In the genomic region with DNA sequence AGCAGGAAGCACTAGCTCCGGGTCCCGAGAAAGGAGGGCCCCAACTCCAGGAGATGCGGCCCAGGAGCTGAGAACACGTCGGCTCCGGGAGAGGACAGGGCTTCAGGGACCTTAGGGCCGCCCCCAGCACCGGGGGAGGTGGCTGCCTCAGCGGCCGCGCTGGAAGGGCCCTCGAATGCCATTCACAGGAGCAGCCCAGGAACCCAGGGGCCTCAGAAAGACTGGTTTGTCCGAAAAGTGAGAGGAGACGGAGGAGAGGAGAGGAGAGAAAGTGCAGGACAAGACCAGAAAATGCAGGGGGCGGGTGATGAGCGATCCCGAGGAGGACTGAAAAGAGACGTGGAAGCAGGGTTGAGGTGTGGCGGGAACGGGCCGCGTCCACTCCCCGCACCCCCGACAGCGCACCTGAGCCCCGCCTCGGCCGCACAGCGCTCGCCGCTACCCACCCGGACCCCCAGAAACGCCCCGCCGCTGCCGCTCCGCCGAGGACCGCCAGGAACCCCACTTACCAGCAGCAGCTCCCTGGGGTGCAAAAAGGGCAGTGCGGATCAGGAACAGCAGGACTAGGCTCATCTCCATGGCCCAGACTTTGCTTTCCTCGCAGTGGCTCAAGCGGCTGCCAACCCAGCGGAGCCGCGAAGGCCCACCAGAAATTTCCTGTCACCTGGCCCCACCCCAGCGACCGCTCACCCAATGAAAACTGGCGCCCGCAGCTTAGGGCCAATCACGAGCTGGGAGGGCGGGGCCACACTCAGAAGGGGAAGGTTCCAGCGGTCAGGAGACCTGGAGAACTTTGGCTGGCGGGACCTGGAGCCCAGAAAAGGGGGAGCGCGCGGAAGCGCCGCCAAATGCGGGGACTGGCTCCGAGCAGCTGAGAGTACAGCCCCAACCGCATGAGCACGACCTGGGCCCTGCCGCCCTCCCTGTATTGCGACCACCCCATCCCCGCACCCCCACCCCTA, we compare ENCODE assay signal across 8 cellular contexts. TPM values are rescaled to one million over a fixed set of nuclear protein-coding genes. Genes with fewer than 3 reads are reported as not detected.
DNase-seq lines count a peak whose midpoint lies in the region; ATAC-seq lines count a peak whose summit lies in the region.

No MANE protein-coding gene starts in this region.

- DNase-seq in NCI-H748 treated with DMSO at 0.1 percent for 48 hours (lab: John Stamatoyannopoulos, UW): peak; percentile 88
- peak; percentile 57 to 67 (median 65) for DNase-seq in activated CD8-positive, alpha-beta memory T cell treated with anti-CD3 and anti-CD28 coated beads for 48 hours (ENCODE audit: low read depth in 2 of 3, low spot score in 2 of 3)
- DNase-seq in stimulated activated CD8-positive, alpha-beta memory T cell treated with anti-CD3 and anti-CD28 coated beads, Interleukin-15, amount 100 ng/mL, for 1 hour (ENCODE audit: low read depth): peak; percentile 75

- H3K9me3 ChIP-seq in endocrine pancreas (ENCODE audit: control insufficient read depth, low read length) (no peaks in the 10 kb centered on the region), mesodermal cell (ENCODE audit: control insufficient read depth, low read length) (no peaks in the 10 kb centered on the region)

- H3K4me3 ChIP-seq in ACC112 (ENCODE audit: low read depth, low read length): peak overlapping the region; percentile 81
- H3K4me3 ChIP-seq in endocrine pancreas (ENCODE audit: control insufficient read depth, insufficient read depth, low read length): no peak overlapping the region
- H3K4me3 ChIP-seq in mesodermal cell (ENCODE audit: extremely low read depth, insufficient read depth, low read length, poor library complexity, severe bottlenecking): peak overlapping the region; percentile 55

- H2AFZ ChIP-seq in ACC112 (ENCODE audit: low read length, unreplicated experiment): peak overlapping the region; percentile 80

- no peak overlapping the region for H3K27ac ChIP-seq in ACC112 (ENCODE audit: low read depth, low read length)
- H3K27ac ChIP-seq in mesodermal cell (ENCODE audit: low read depth, low read length, severe bottlenecking): no peak overlapping the region

- peak overlapping the region; percentile 42 for H3K9ac ChIP-seq in endocrine pancreas (ENCODE audit: control insufficient read depth, insufficient read depth, low read length)

- WGBS in mesodermal cell (ENCODE audit: insufficient coverage in 2 of 2), 2 experiments: 1 to 2% methylated on average over 43 to 52 of the region's 65 CpGs

- H3K27me3 ChIP-seq in ACC112 (ENCODE audit: insufficient read depth, low read length) (no peaks in the 10 kb centered on the region), endocrine pancreas (ENCODE audit: control insufficient read depth, insufficient read depth, low read length) (no peaks in the 10 kb centered on the region)

- ATAC-seq in GM18520 (IDR thresholded peaks at IDR 0.05; ENCODE audit: unreplicated experiment) (peak; percentile 40), HG03045 (IDR thresholded peaks at IDR 0.05; ENCODE audit: unreplicated experiment) (peak; percentile 84)

- peaks cover 3% of the 10 kb centered on the region for H3K79me2 ChIP-seq in ACC112 (ENCODE audit: control insufficient read depth, insufficient read depth, low read length, unreplicated experiment)

- H3K4me1 ChIP-seq in ACC112 (ENCODE audit: control insufficient read depth, insufficient read depth, low read length, unreplicated experiment): peaks cover 4% of the 10 kb centered on the region
- H3K4me1 ChIP-seq in endocrine pancreas (ENCODE audit: control insufficient read depth, insufficient read depth, low read length): no peaks in the 10 kb centered on the region
- H3K4me1 ChIP-seq in mesodermal cell (ENCODE audit: control insufficient read depth, insufficient read depth, low read length, poor library complexity, severe bottlenecking): no peaks in the 10 kb centered on the region

- H3K36me3 ChIP-seq in ACC112 (ENCODE audit: insufficient read depth, low read length) (no peaks in the 10 kb centered on the region), endocrine pancreas (ENCODE audit: control insufficient read depth, insufficient read depth, low read length) (no peaks in the 10 kb centered on the region), mesodermal cell (ENCODE audit: control insufficient read depth, insufficient read depth, low read length) (no peaks in the 10 kb centered on the region)

RNA-seq across cellular contexts. Expression of gene HLA-F, which starts 25.4 kb away (rescaled TPM):
- 1.6 TPM for polyA plus RNA-seq in mesodermal cell (2013, experiment 1 of 2)
- 0.51 TPM for polyA plus RNA-seq in mesodermal cell (2013, experiment 2 of 2)
